28 cellular contexts compared by ENCODE assay signal in the genomic region with DNA sequence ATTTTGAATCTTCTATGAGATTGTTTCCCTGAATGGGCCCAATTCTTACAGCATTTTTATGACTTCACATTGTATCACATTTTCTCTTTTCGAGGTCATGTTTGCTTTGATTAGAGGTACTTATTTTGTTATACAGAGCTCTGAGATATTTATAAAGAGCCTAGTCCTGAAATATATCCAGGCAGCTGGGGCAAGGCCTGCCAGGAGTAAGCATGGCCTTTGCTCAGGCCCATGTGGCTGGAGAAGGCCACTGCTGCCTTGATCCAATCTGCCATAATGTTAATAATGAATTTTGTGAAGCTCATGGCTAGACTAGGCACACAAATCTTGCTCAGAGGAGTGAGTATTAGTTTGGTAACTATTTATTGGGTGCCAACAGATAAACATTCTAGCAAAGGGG.
"Had no signal": no experiment of that assay in that cellular context is flagged by ENCODE, and none has a peak within 500 bp of the region (broad histone marks: within the 10 kb centered on the region; RNA-seq: fewer than 3 reads in every experiment).

No MANE protein-coding gene starts in this region.

- H3K4me3 ChIP-seq: neural progenitor cell, ovary, prostate gland, right lobe of liver, sigmoid colon, skin epidermis, smooth muscle cell, spleen, thoracic aorta, thyroid gland, tibial nerve, upper lobe of left lung, vagina had no signal

- DNase-seq: naive thymus-derived CD4-positive, alpha-beta T cell; natural killer cell; occipital lobe; ovary; right cardiac atrium; right lobe of liver; sigmoid colon; spleen; stimulated activated CD4-positive, alpha-beta T cell treated with anti-CD3 and anti-CD28 coated beads, Interleukin-12 subunit alpha, Interleukin-12 subunit beta, amount 100 ng/mL, for 4 hours; stimulated activated CD4-positive, alpha-beta T cell treated with anti-CD3 and anti-CD28 coated beads, Interleukin-1b, Interleukin-23, amount 100 ng/mL, for 48 hours; stimulated activated CD4-positive, alpha-beta T cell treated with anti-CD3 and anti-CD28 coated beads, Interleukin-4, amount 100 ng/mL, for 1 hour; stimulated activated CD4-positive, alpha-beta T cell treated with anti-CD3 and anti-CD28 coated beads, Interleukin-4, amount 100 ng/mL, for 4 hours; stimulated activated CD8-positive, alpha-beta memory T cell treated with anti-CD3 and anti-CD28 coated beads, Interleukin-4, amount 100 ng/mL, for 48 hours; stimulated activated naive CD4-positive, alpha-beta T cell; stimulated activated naive CD8-positive, alpha-beta T cell treated with anti-CD3 and anti-CD28 coated beads, Interleukin-15, amount 100 ng/mL, for 72 hours; stimulated activated naive CD8-positive, alpha-beta T cell treated with anti-CD3 and anti-CD28 coated beads, Interleukin-15, Interleukin-2, amounts not matched to agents 100 U/mL and 50 U/mL, for 24 hours; thyroid gland; trophoblast cell; upper lobe of left lung had no signal

- H3K27me3 ChIP-seq: neural progenitor cell, ovary, right lobe of liver, sigmoid colon, thyroid gland, tibial nerve, upper lobe of left lung, vagina had no signal

- H3K9ac ChIP-seq: neural progenitor cell had no signal

- FAIRE-seq: urothelium cell line had no signal

- H3K4me1 ChIP-seq: neural progenitor cell, prostate gland, right lobe of liver, sigmoid colon, spleen, thyroid gland, upper lobe of left lung had no signal

- H3K4me2 ChIP-seq: neural progenitor cell, smooth muscle cell had no signal

- H3K27ac ChIP-seq: neural progenitor cell, ovary, prostate gland, right lobe of liver, sigmoid colon, skin epidermis, spleen, thoracic aorta, thyroid gland, tibial nerve, upper lobe of left lung, vagina had no signal

- ATAC-seq: naive thymus-derived CD4-positive, alpha-beta T cell; natural killer cell; right lobe of liver; stimulated activated memory B cell treated with anti-CD40 and anti-IgM and Interleukin-4, amounts not matched to agents 10 μg/mL and 1 μg/mL and 100 μg/mL, for 72 hours; stimulated activated naive CD8-positive, alpha-beta T cell treated with anti-CD3 and anti-CD28 coated beads, Interleukin-15, amount 100 ng/mL, for 72 hours; stimulated activated naive CD8-positive, alpha-beta T cell treated with anti-CD3 and anti-CD28 coated beads, Interleukin-15, Interleukin-2, amounts not matched to agents 100 U/mL and 50 U/mL, for 24 hours had no signal

- H3K36me3 ChIP-seq: neural progenitor cell, ovary, prostate gland, right lobe of liver, sigmoid colon, spleen, thoracic aorta, thyroid gland, tibial nerve, vagina had no signal

- H2AFZ ChIP-seq: neural progenitor cell had no signal

- H3K9me3 ChIP-seq: ovary, prostate gland, right lobe of liver, sigmoid colon, spleen, thoracic aorta, thyroid gland, tibial nerve, upper lobe of left lung, vagina had no signal
